10 cellular contexts compared by ENCODE assay signal in genomic region chr1:43651922-43652321, GRCh38. TPM values are rescaled to one million over a fixed set of nuclear protein-coding genes. Genes with fewer than 3 reads are reported as not detected.
DNase-seq lines count a peak whose midpoint lies in the region; ATAC-seq, FAIRE-seq and TF ChIP-seq lines count a peak whose summit lies in the region.
"Had no signal": no experiment of that assay in that cellular context is flagged by ENCODE, and none has a peak within 500 bp of the region (broad histone marks: within the 10 kb centered on the region; RNA-seq: fewer than 3 reads in every experiment).

No MANE protein-coding gene starts in this region.

- FAIRE-seq in D721Med (lab: Jason Lieb, UNC), result no peak

- no peaks in the 10 kb centered on the region for H3K27me3 ChIP-seq in muscle layer of duodenum (ENCODE audit: low read depth, low read length)

- TF ChIP-seq CTCF in AG10803 (conservative IDR thresholded peaks at IDR 0.05; ENCODE audit: low read length) (no peak), D721Med (IDR thresholded peaks at IDR 0.05; ENCODE audit: insufficient read depth, missing control alignments) (no peak)

- H3K4me1 ChIP-seq in muscle layer of duodenum (ENCODE audit: control insufficient read depth in 1 of 2, insufficient read depth in 2 of 2, low read length in 2 of 2), result peaks cover 0 to 21% of the 10 kb centered on the region in 2 donors

- no peaks in the 10 kb centered on the region for H3K36me3 Mint-ChIP-seq in IgD-negative memory B cell
- H3K36me3 Mint-ChIP-seq in central memory CD8-positive, alpha-beta T cell (ENCODE audit: insufficient read depth), result peaks cover 43% of the 10 kb centered on the region

- no peak for ATAC-seq in central memory CD8-positive, alpha-beta T cell (replicated peaks; ENCODE audit: extremely low read depth, poor library complexity, severe bottlenecking)
- no peak for ATAC-seq in activated CD4-positive, CD25-positive, alpha-beta regulatory T cell treated with anti-CD3 and anti-CD28 coated beads, Interleukin-2, amount 50 U/mL, for 24 hours
- no peak for ATAC-seq in GM18511 (IDR thresholded peaks at IDR 0.05; ENCODE audit: unreplicated experiment)

- H3K4me3 Mint-ChIP-seq in IgD-negative memory B cell, result peak overlapping the region; percentile 92 to 100 (median 98)
- peak overlapping the region; percentile 94 for H3K4me3 Mint-ChIP-seq in central memory CD8-positive, alpha-beta T cell

- no peak for DNase-seq in AG10803 (ENCODE audit: low read depth)
- no peak for DNase-seq in central memory CD8-positive, alpha-beta T cell (ENCODE audit: low spot score in 2 of 2)
- no peak for DNase-seq in D721Med (ENCODE audit: insufficient read length, low spot score)
- no peak for DNase-seq in HT-29 (ENCODE audit: low spot score)
- DNase-seq: H7, NCI-H187 had no signal

- H3K4me3 ChIP-seq in AG10803 (ENCODE audit: low read length), result peak overlapping the region; percentile 97
- H3K4me3 ChIP-seq in muscle layer of duodenum (ENCODE audit: low read depth in 1 of 2, low read length in 2 of 2), result peak overlapping the region in 1 of 2 donors; percentile 95

- no peaks in the 10 kb centered on the region for H3K9me3 ChIP-seq in muscle layer of duodenum (ENCODE audit: control insufficient read depth in 1 of 2, low read length in 2 of 2)

- no peaks in the 10 kb centered on the region for H3K9me3 Mint-ChIP-seq in IgD-negative memory B cell
- no peaks in the 10 kb centered on the region for H3K9me3 Mint-ChIP-seq in central memory CD8-positive, alpha-beta T cell

- peak overlapping the region in 2 of 3 donors; percentile 84 to 91 for H3K27ac Mint-ChIP-seq in IgD-negative memory B cell
- peak overlapping the region; percentile 71 for H3K27ac Mint-ChIP-seq in central memory CD8-positive, alpha-beta T cell (ENCODE audit: low read depth)

- peak overlapping the region; percentile 92 for H3K27ac ChIP-seq in muscle layer of duodenum (ENCODE audit: low read length)

- H3K4me1 Mint-ChIP-seq in IgD-negative memory B cell, result peaks cover 18 to 38% (median 32%) of the 10 kb centered on the region in 3 donors
- H3K4me1 Mint-ChIP-seq in central memory CD8-positive, alpha-beta T cell, result peaks cover 46% of the 10 kb centered on the region

- H3K27me3 Mint-ChIP-seq in IgD-negative memory B cell, result no peaks in the 10 kb centered on the region
- no peaks in the 10 kb centered on the region for H3K27me3 Mint-ChIP-seq in central memory CD8-positive, alpha-beta T cell

- peaks cover 24 to 36% of the 10 kb centered on the region in 2 donors for H3K36me3 ChIP-seq in muscle layer of duodenum (ENCODE audit: control insufficient read depth in 1 of 2, insufficient read depth in 2 of 2, low read length in 2 of 2)

RNA-seq across cellular contexts. Expression of gene KDM4A, which starts 2.0 kb away (rescaled TPM):
- 9.8 TPM for polyA plus RNA-seq in IgD-negative memory B cell
- 23.0 and 25.2 TPM in 2 replicates for total RNA-seq in HT-29 (2014; rRNA removed; shearing (Covaris generic))

RNA-seq across cellular contexts. Expression of gene ST3GAL3, which starts 55.4 kb away (rescaled TPM):
- polyA plus RNA-seq in IgD-negative memory B cell, result 14.3 TPM
- total RNA-seq in HT-29 (2014; rRNA removed; shearing (Covaris generic)), result 4.6 and 4.8 TPM in 2 replicates
